2 cellular contexts compared by ENCODE assay signal in the genomic region with DNA sequence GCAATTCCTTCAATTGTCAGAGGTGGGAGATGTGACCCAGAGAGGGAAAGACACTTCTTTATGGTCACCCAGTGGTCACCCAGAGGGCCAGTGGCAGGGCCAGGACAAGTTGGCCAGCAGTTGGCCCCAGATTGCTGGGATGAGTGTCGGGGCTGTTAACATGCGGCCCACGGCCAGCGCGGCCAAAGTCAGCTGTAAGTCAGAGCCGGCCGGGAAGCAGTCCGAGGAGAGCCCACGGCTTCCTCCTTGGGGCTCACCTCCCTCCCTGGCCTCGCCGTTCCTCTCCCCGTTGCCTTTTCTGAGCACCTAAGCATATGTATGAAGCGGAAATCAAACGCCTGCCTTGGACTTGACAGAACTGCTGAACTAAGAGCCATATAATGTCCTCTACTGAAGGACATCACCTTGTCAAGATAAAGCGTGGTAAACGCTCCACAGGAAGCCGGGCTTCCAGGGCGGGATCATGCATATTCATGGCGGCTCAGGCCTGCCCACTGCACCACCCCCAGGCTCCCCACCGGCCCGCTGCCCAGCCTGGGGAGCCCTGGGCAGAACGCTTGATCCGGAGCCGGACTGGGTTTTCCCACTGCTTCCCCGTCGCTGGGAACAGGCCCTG.
TF ChIP-seq lines count a peak whose summit lies in the region.

No MANE protein-coding gene starts in this region.

TF ChIP-seq in GM23338, 12 proteins besides CTCF, POLR2A, EP300 and RAD21:
- TF ChIP-seq CREB1 (CRISPR knock-in tag; IDR thresholded peaks at IDR 0.05; ENCODE audit: low read depth) (0 out of 2 replicates have a peak, but pooled peaks have one; percentile 6), POLR2AphosphoS5 (IDR thresholded peaks at IDR 0.05; ENCODE audit: low read depth) (no peak)

TF ChIP-seq in endothelial cell of umbilical vein, 7 proteins besides CTCF, POLR2A, EP300 and RAD21:
- TF ChIP-seq EZH2 (IDR thresholded peaks at IDR 0.05; ENCODE audit: borderline replicate concordance, low read depth, low read length, severe bottlenecking), result no peak
- no peak for TF ChIP-seq MYC (IDR thresholded peaks at IDR 0.05; ENCODE audit: low read depth, low read length)
- TF ChIP-seq FOS (IDR thresholded peaks at IDR 0.05; ENCODE audit: borderline replicate concordance, insufficient read depth, low read length), result no peak
- no peak for TF ChIP-seq POLR2AphosphoS5 (IDR thresholded peaks at IDR 0.05; ENCODE audit: insufficient read depth, low read depth, low read length)
- TF ChIP-seq, protein P1, sequence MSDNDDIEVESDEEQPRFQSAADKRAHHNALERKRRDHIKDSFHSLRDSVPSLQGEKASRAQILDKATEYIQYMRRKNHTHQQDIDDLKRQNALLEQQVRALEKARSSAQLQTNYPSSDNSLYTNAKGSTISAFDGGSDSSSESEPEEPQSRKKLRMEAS (IDR thresholded peaks at IDR 0.05; ENCODE audit: insufficient read depth, insufficient read length), result no peak
- TF ChIP-seq JUN (IDR thresholded peaks at IDR 0.05; ENCODE audit: borderline replicate concordance, insufficient read depth, insufficient read length, low read depth), result no peak
- TF ChIP-seq GATA2 (IDR thresholded peaks at IDR 0.05; ENCODE audit: insufficient read depth, insufficient read length, low read depth, low read length), result no peak
